Comparison of ENCODE assay signal across 31 cellular contexts in genomic region chr13:98886587-98886986, GRCh38.
"Had no signal": no experiment of that assay in that cellular context is flagged by ENCODE, and none has a peak within 500 bp of the region (broad histone marks: within the 10 kb centered on the region; RNA-seq: fewer than 3 reads in every experiment).

No MANE protein-coding gene starts in this region.

- H3K79me2 ChIP-seq: parathyroid adenoma had no signal

- H3K27me3 ChIP-seq: neural progenitor cell, ovary, right lobe of liver, sigmoid colon, spleen, suprapubic skin, testis, tibial artery, transverse colon, vagina had no signal

- H3K27ac ChIP-seq: neural progenitor cell, ovary, parathyroid adenoma, psoas muscle, right lobe of liver, sigmoid colon, spleen, suprapubic skin, testis, tibial artery, transverse colon, vagina had no signal

- ATAC-seq: natural killer cell; psoas muscle; right cardiac atrium; right lobe of liver; stimulated activated memory B cell treated with anti-CD40 and anti-IgM and Interleukin-4, amounts not matched to agents 10 μg/mL and 1 μg/mL and 100 μg/mL, for 72 hours; stimulated activated naive CD8-positive, alpha-beta T cell treated with anti-CD3 and anti-CD28 coated beads, Interleukin-15, amount 100 ng/mL, for 72 hours; stimulated activated naive CD8-positive, alpha-beta T cell treated with anti-CD3 and anti-CD28 coated beads, Interleukin-15, Interleukin-2, amounts not matched to agents 100 U/mL and 50 U/mL, for 24 hours had no signal

- H3K36me3 Mint-ChIP-seq: neural progenitor cell had no signal

- H3K27ac Mint-ChIP-seq: natural killer cell; neural progenitor cell; progenitor cell of endocrine pancreas; stimulated activated memory B cell treated with anti-CD40 and anti-IgM and Interleukin-4, amounts not matched to agents 10 μg/mL and 1 μg/mL and 100 μg/mL, for 72 hours; stimulated activated naive CD8-positive, alpha-beta T cell treated with anti-CD3 and anti-CD28 coated beads, Interleukin-15, amount 100 ng/mL, for 72 hours; type B pancreatic cell had no signal

- H3K9ac ChIP-seq: neural progenitor cell, parathyroid adenoma had no signal

- H3K4me3 Mint-ChIP-seq: natural killer cell; nephron; neural progenitor cell; stimulated activated memory B cell treated with anti-CD40 and anti-IgM and Interleukin-4, amounts not matched to agents 10 μg/mL and 1 μg/mL and 100 μg/mL, for 72 hours; stimulated activated naive CD8-positive, alpha-beta T cell treated with anti-CD3 and anti-CD28 coated beads, Interleukin-15, amount 100 ng/mL, for 72 hours; type B pancreatic cell had no signal

- H3K9me3 Mint-ChIP-seq: natural killer cell; nephron; neural progenitor cell; stimulated activated memory B cell treated with anti-CD40 and anti-IgM and Interleukin-4, amounts not matched to agents 10 μg/mL and 1 μg/mL and 100 μg/mL, for 72 hours; stimulated activated naive CD8-positive, alpha-beta T cell treated with anti-CD3 and anti-CD28 coated beads, Interleukin-15, amount 100 ng/mL, for 72 hours; type B pancreatic cell had no signal

- FAIRE-seq: small intestine, urothelium cell line had no signal

- H3K4me1 ChIP-seq: neural progenitor cell, parathyroid adenoma, spleen, testis, tibial artery, transverse colon had no signal

- DNase-seq: natural killer cell; occipital lobe; ovary; posterior cingulate gyrus; psoas muscle; right cardiac atrium; right lobe of liver; sigmoid colon; small intestine; spleen; stimulated activated CD4-positive, alpha-beta T cell treated with anti-CD3 and anti-CD28 coated beads, Interleukin-12 subunit alpha, Interleukin-12 subunit beta, amount 100 ng/mL, for 4 hours; stimulated activated CD4-positive, alpha-beta T cell treated with anti-CD3 and anti-CD28 coated beads, Interleukin-1b, Interleukin-23, amount 100 ng/mL, for 48 hours; stimulated activated CD4-positive, alpha-beta T cell treated with anti-CD3 and anti-CD28 coated beads, Interleukin-4, amount 100 ng/mL, for 1 hour; stimulated activated CD4-positive, alpha-beta T cell treated with anti-CD3 and anti-CD28 coated beads, Interleukin-4, amount 100 ng/mL, for 4 hours; stimulated activated CD8-positive, alpha-beta memory T cell treated with anti-CD3 and anti-CD28 coated beads, Interleukin-4, amount 100 ng/mL, for 48 hours; stimulated activated naive CD4-positive, alpha-beta T cell; stimulated activated naive CD8-positive, alpha-beta T cell treated with anti-CD3 and anti-CD28 coated beads, Interleukin-15, amount 100 ng/mL, for 72 hours; stimulated activated naive CD8-positive, alpha-beta T cell treated with anti-CD3 and anti-CD28 coated beads, Interleukin-15, Interleukin-2, amounts not matched to agents 100 U/mL and 50 U/mL, for 24 hours; substantia nigra; testis; tibial artery; transverse colon had no signal

- H2AFZ ChIP-seq: neural progenitor cell, parathyroid adenoma had no signal

- H3K4me2 ChIP-seq: neural progenitor cell had no signal

- H3K4me1 Mint-ChIP-seq: natural killer cell; stimulated activated memory B cell treated with anti-CD40 and anti-IgM and Interleukin-4, amounts not matched to agents 10 μg/mL and 1 μg/mL and 100 μg/mL, for 72 hours had no signal

- H3K4me3 ChIP-seq: neural progenitor cell, ovary, psoas muscle, right lobe of liver, sigmoid colon, spleen, suprapubic skin, testis, tibial artery, transverse colon, vagina had no signal

- H3K27me3 Mint-ChIP-seq: progenitor cell of endocrine pancreas; stimulated activated memory B cell treated with anti-CD40 and anti-IgM and Interleukin-4, amounts not matched to agents 10 μg/mL and 1 μg/mL and 100 μg/mL, for 72 hours; stimulated activated naive CD8-positive, alpha-beta T cell treated with anti-CD3 and anti-CD28 coated beads, Interleukin-15, amount 100 ng/mL, for 72 hours; type B pancreatic cell had no signal

- H3K36me3 ChIP-seq: neural progenitor cell, ovary had no signal

- H3K9me3 ChIP-seq: ovary, psoas muscle, right lobe of liver, sigmoid colon, spleen, suprapubic skin, testis, tibial artery, transverse colon, vagina had no signal
